9 cellular contexts compared by ENCODE assay signal in the genomic region with DNA sequence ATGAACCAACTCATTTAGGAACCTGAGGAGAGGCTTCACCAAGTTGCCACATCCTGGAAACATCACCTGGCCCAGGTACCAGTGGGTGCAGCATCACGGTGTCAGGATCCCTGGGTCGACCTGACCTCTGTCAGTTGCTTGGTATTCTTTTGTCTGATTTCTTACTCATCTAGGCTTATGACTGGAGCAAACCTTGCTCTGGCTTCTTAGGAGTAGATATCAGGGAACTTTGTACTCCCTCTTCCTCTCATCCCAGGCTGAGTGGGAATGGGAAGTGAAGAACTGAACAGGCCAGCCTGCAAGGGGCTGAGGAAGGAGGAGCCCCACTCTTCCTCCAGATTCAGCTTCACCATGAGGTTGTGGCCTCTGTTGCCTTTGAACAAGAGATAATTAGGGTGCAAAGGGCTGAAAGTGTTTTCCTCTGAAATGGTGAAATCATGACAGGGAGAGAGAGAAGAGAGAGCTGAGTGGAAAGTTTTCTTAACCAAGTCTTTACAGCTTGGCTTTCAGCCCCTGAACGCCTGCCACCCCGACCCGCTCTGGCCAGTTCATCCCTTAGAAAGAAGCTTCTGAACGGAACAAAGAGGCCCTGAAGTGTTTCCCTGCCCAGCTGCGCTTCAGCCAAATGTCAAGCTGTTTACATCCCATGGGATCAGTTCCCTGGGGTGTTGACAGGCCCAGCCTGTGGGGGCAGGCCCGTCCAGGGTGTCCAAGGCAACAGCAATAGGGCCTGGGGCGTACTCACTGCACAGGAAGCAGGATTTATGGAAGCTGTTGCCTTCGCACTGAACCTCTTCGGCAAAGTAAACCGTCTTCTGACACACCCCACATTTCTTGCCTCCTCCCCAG. TPM values are rescaled to one million over a fixed set of nuclear protein-coding genes. Genes with fewer than 3 reads are reported as not detected.
DNase-seq lines count a peak whose midpoint lies in the region; ATAC-seq and TF ChIP-seq lines count a peak whose summit lies in the region.
"Had no signal": no experiment of that assay in that cellular context is flagged by ENCODE, and none has a peak within 500 bp of the region (broad histone marks: within the 10 kb centered on the region; RNA-seq: fewer than 3 reads in every experiment).

No MANE protein-coding gene starts in this region.

- POLR2A ChIA-PET in SK-N-SH (lab: Yijun Ruan, JAX): no interaction called here
- POLR2A ChIA-PET in WTC11 (lab: Charles Lee): interaction anchor here (0.6 kb wide), 1 partner anchor 77 kb away, joined by 3 read pairs; no protein-coding TSS in a partner anchor

- TF ChIP-seq POLR2A in vagina (IDR thresholded peaks at IDR 0.05): no peak

- H3K9ac ChIP-seq in SK-N-SH: no peak overlapping the region

- ATAC-seq in SK-N-SH treated with all-trans-retinoic acid at 6 μM for 48 hours: no peak
- ATAC-seq in WTC11: no peak

- H3K27me3 ChIP-seq in SK-N-SH (ENCODE audit: insufficient read depth) (no peaks in the 10 kb centered on the region), vagina (no peaks in the 10 kb centered on the region)

- H3K27me3 Mint-ChIP-seq in nephron progenitor cell (ENCODE audit: low read depth, poor library complexity) (peaks cover 12% of the 10 kb centered on the region), WTC11 (ENCODE audit: low read depth) (no peaks in the 10 kb centered on the region)

- H3K4me1 ChIP-seq in SK-N-SH (ENCODE audit: control insufficient read depth in 1 of 2, insufficient read depth in 2 of 2, low read depth in 1 of 2, low read length in 1 of 2) (peaks cover 12 to 20% of the 10 kb centered on the region in 2 experiments; a peak in 3 of 4 replicates), vagina (peaks cover 100% of the 10 kb centered on the region)

- WGBS in SK-N-SH (ENCODE audit: low lambda C conversion rate): 89% methylated on average over 10 of the region's 12 CpGs

- H3K4me1 Mint-ChIP-seq in nephron progenitor cell (peaks cover 85% of the 10 kb centered on the region), WTC11 (peaks cover 19% of the 10 kb centered on the region)

- peaks cover 19 to 20% of the 10 kb centered on the region in 2 experiments for H3K36me3 ChIP-seq in SK-N-SH (replicated peaks in 1 of 2; ENCODE audit: control insufficient read depth in 1 of 2, insufficient read depth in 2 of 2, low read length in 1 of 2)
- H3K36me3 ChIP-seq in vagina: peaks cover 0 to 6% of the 10 kb centered on the region in 2 donors

- peaks cover 21% of the 10 kb centered on the region for H3K9me3 Mint-ChIP-seq in nephron progenitor cell
- H3K9me3 Mint-ChIP-seq in WTC11: peaks cover 6% of the 10 kb centered on the region

- H3K36me3 Mint-ChIP-seq in nephron progenitor cell (ENCODE audit: low read depth) (peaks cover 7% of the 10 kb centered on the region), WTC11 (peaks cover 6% of the 10 kb centered on the region)

- TF ChIP-seq CTCF in SK-N-SH (IDR thresholded peaks at IDR 0.05): no peak
- TF ChIP-seq CTCF in fibroblast of pulmonary artery (IDR thresholded peaks at IDR 0.05; ENCODE audit: low read length, missing control alignments): no peak
- TF ChIP-seq CTCF in nephron progenitor cell (IDR thresholded peaks at IDR 0.05): no peak
- no peak for TF ChIP-seq CTCF in vagina (IDR thresholded peaks at IDR 0.05)
- no peak for TF ChIP-seq CTCF in WTC11 (IDR thresholded peaks at IDR 0.05)

- H3K27ac ChIP-seq in SK-N-SH (ENCODE audit: low read depth in 2 of 2, low read length in 1 of 2): no peak overlapping the region; a peak in 1 of 4 replicates
- peak overlapping the region; percentile 93 for H3K27ac ChIP-seq in vagina

- TF ChIP-seq RAD21 in SK-N-SH (IDR thresholded peaks at IDR 0.05; ENCODE audit: low read length): no peak

- H4K20me1 ChIP-seq in SK-N-SH (ENCODE audit: insufficient read depth): peaks cover 11% of the 10 kb centered on the region; the same call in 1 of the 2 replicates

- H3K9me2 ChIP-seq in SK-N-SH: no peaks in the 10 kb centered on the region

- no peak overlapping the region for H2AFZ ChIP-seq in SK-N-SH (ENCODE audit: low read depth)

- H3K4me3 ChIP-seq in SK-N-SH (ENCODE audit: low read depth in 2 of 2, low read length in 1 of 2) (no peak overlapping the region), fibroblast of pulmonary artery (replicated peaks; ENCODE audit: low read depth, low read length) (no peak overlapping the region), vagina (peak overlapping the region in 1 of 2 donors; percentile 3)

- intact Hi-C loops in vagina (cut with DNase I): no loop called here

- no peak for TF ChIP-seq EP300 in SK-N-SH (IDR thresholded peaks at IDR 0.05; ENCODE audit: borderline replicate concordance in 1 of 2, low read depth in 1 of 2, low read length in 1 of 2)

- H3F3A ChIP-seq in SK-N-SH (replicated peaks; ENCODE audit: insufficient read depth): peaks cover 23% of the 10 kb centered on the region

- peak overlapping the region; percentile 43 for H3K4me3 Mint-ChIP-seq in nephron progenitor cell
- no peak overlapping the region for H3K4me3 Mint-ChIP-seq in WTC11

- H3K79me2 ChIP-seq in SK-N-SH (ENCODE audit: insufficient read depth): peaks cover 79% of the 10 kb centered on the region

- peak overlapping the region; percentile 98 for H3K27ac Mint-ChIP-seq in nephron progenitor cell
- H3K27ac Mint-ChIP-seq in WTC11: no peak overlapping the region; the same call in 1 of the 2 replicates

- DNase-seq in SK-N-SH: peak; percentile 42
- DNase-seq in fibroblast of pulmonary artery (ENCODE audit: low read depth): peak; percentile 95
- DNase-seq in nephron progenitor cell: peak; percentile 33
- peak in 1 of 2 donors; percentile 96 for DNase-seq in vagina (ENCODE audit: extremely low spot score in 2 of 2)
- DNase-seq in HuH-7.5 (ENCODE audit: low spot score): no peak
- DNase-seq in NCI-H187 (lab: John Stamatoyannopoulos, UW): no peak
- no peak for DNase-seq in WTC11 (ENCODE audit: low spot score)
- DNase-seq: activated naive CD4-positive, alpha-beta T cell had no signal

- CTCF ChIA-PET in SK-N-SH (lab: Yijun Ruan, JAX): interaction anchor here (0.6 to 31.9 kb wide), 7 partner anchors 8 to 297 kb away, joined by 3 to 860 read pairs (median 4); partner anchors contain the start of gene CSRP1
- CTCF ChIA-PET in WTC11 (lab: Charles Lee): interaction anchor here (0.7 to 11.6 kb wide), 6 partner anchors 10 to 401 kb away, joined by 3 to 276 read pairs (median 8); partner anchors contain the start of gene CSRP1

- H3K9me3 ChIP-seq in SK-N-SH (no peaks in the 10 kb centered on the region), vagina (no peaks in the 10 kb centered on the region)

- H3K4me2 ChIP-seq in SK-N-SH: no peak overlapping the region

TF ChIP-seq in SK-N-SH, 30 proteins besides CTCF, POLR2A, EP300 and RAD21 (continues in another document):
- TF ChIP-seq RXRA (IDR thresholded peaks at IDR 0.05; ENCODE audit: borderline replicate concordance, low read depth): no peak
- no peak for TF ChIP-seq FOSL2 (IDR thresholded peaks at IDR 0.05; ENCODE audit: borderline replicate concordance, low read depth)
- TF ChIP-seq RFX5 (IDR thresholded peaks at IDR 0.05; ENCODE audit: low read length): no peak
- no peak for TF ChIP-seq GABPA (IDR thresholded peaks at IDR 0.05; ENCODE audit: low read depth)
- no peak for TF ChIP-seq TCF12 (IDR thresholded peaks at IDR 0.05)
- no peak for TF ChIP-seq JUND (IDR thresholded peaks at IDR 0.05)

TF ChIP-seq in SK-N-SH treated with all-trans-retinoic acid at 6 μM for 48 hours, 23 proteins besides CTCF, POLR2A, EP300 and RAD21 (continues in another document):
- TF ChIP-seq ZNF70 (CRISPR knock-in tag; IDR thresholded peaks at IDR 0.05) (no peak), CREB5 (CRISPR knock-in tag; IDR thresholded peaks at IDR 0.05; ENCODE audit: low read depth) (no peak), TCF4 (CRISPR knock-in tag; IDR thresholded peaks at IDR 0.05; ENCODE audit: borderline replicate concordance) (no peak)

TF ChIP-seq in WTC11, 78 proteins besides CTCF, POLR2A, EP300 and RAD21 (continues in another document):
- TF ChIP-seq SMAD3 (CRISPR knock-in tag; IDR thresholded peaks at IDR 0.05; ENCODE audit: borderline replicate concordance) (no peak), TEAD1 (CRISPR knock-in tag; IDR thresholded peaks at IDR 0.05) (no peak), ZNF671 (CRISPR knock-in tag; IDR thresholded peaks at IDR 0.05) (no peak), E2F5 (CRISPR knock-in tag; IDR thresholded peaks at IDR 0.05) (no peak), JAZF1 (CRISPR knock-in tag; IDR thresholded peaks at IDR 0.05) (no peak), KAT7 (CRISPR knock-in tag; IDR thresholded peaks at IDR 0.05; ENCODE audit: borderline replicate concordance) (no peak)

RNA-seq across cellular contexts. Expression of gene CSRP1, which starts 11.3 kb away (rescaled TPM):
- 317 and 373 TPM in 2 replicates for polyA plus RNA-seq in SK-N-SH (2012; rRNA removed)
- 237 and 288 TPM in 2 replicates for polyA plus RNA-seq in SK-N-SH (2012; cell fraction: cytosol; rRNA removed)
- polyA plus RNA-seq in SK-N-SH (2012; cell fraction: nucleus; rRNA removed): 358 and 396 TPM in 2 replicates
- total RNA-seq in vagina: 729 TPM
- total RNA-seq in WTC11 (2021): 10.7 to 15.4 TPM (median 14.3 TPM) in 3 replicates

RNA-seq across cellular contexts. Expression of gene PHLDA3, which starts 26.7 kb away (rescaled TPM):
- 105 and 108 TPM in 2 replicates for polyA plus RNA-seq in SK-N-SH (2012; rRNA removed)
- 46.1 and 93.3 TPM in 2 replicates for polyA plus RNA-seq in SK-N-SH (2012; cell fraction: cytosol; rRNA removed)
- polyA plus RNA-seq in SK-N-SH (2012; cell fraction: nucleus; rRNA removed): 94.2 and 108 TPM in 2 replicates
- total RNA-seq in vagina (80.5 TPM), WTC11 (2021) (53.9 to 95.1 TPM (median 59.7 TPM) in 3 replicates)

RNA-seq across cellular contexts. Expression of gene NAV1, which starts 43.3 kb away (rescaled TPM):
- polyA plus RNA-seq in SK-N-SH (2012; rRNA removed): 13.3 and 16.1 TPM in 2 replicates
- 11.1 and 14.3 TPM in 2 replicates for polyA plus RNA-seq in SK-N-SH (2012; cell fraction: cytosol; rRNA removed)
- 39.7 and 44.9 TPM in 2 replicates for polyA plus RNA-seq in SK-N-SH (2012; cell fraction: nucleus; rRNA removed)
- total RNA-seq in vagina (45.9 TPM), WTC11 (2021) (41.0 to 51.0 TPM (median 46.2 TPM) in 3 replicates)

Comparison
In these comparisons a context has a peak if more than half of its experiments do, and no peak if none do; other contexts are left out.
1. DNase-seq: peak in SK-N-SH (single experiment), fibroblast of pulmonary artery (single experiment) and nephron progenitor cell (single experiment); none in HuH-7.5 (single experiment), NCI-H187 (0 of 2) and WTC11 (single experiment).
2. RNA of gene CSRP1, which starts 11.3 kb away (total RNA-seq): 729 TPM in vagina (single experiment); 10.7 to 15.4 TPM in WTC11; every median in the first group is over 10 times any median in the second.